Comparison of ENCODE assay signal across 15 cellular contexts in genomic region chr4:154465085-154465484, GRCh38. TPM values are rescaled to one million over a fixed set of nuclear protein-coding genes. Genes with fewer than 3 reads are reported as not detected.
"Had no signal": no experiment of that assay in that cellular context is flagged by ENCODE, and none has a peak within 500 bp of the region (broad histone marks: within the 10 kb centered on the region; RNA-seq: fewer than 3 reads in every experiment).

No MANE protein-coding gene starts in this region.

- H3K79me2 ChIP-seq: hepatocyte had no signal

- H3K9me3 Mint-ChIP-seq: activated CD4-positive, alpha-beta memory T cell treated with anti-CD3 and anti-CD28 coated beads for 36 hours; activated naive CD4-positive, alpha-beta T cell treated with anti-CD3 and anti-CD28 coated beads, Interleukin-2, amount 50 U/mL, for 72 hours; activated T-cell treated with anti-CD3 and anti-CD28 coated beads, Interleukin-2, amount 50 U/mL, for 4 hours; neural progenitor cell; T-helper 2 cell treated with Interferon-gamma antibody and Interleukin-4, amounts not matched to agents 5 μg/mL and 100 μg/mL, for 36 hours had no signal

- ATAC-seq: activated naive CD4-positive, alpha-beta T cell treated with anti-CD3 and anti-CD28 coated beads, Interleukin-2, amount 50 U/mL, for 72 hours; activated T-cell treated with anti-CD3 and anti-CD28 coated beads, Interleukin-2, amount 50 U/mL, for 4 hours; lower lobe of right lung had no signal

- H3K36me3 Mint-ChIP-seq: activated CD4-positive, alpha-beta memory T cell treated with anti-CD3 and anti-CD28 coated beads for 36 hours; activated naive CD4-positive, alpha-beta T cell treated with anti-CD3 and anti-CD28 coated beads, Interleukin-2, amount 50 U/mL, for 72 hours had no signal

- H2AFZ ChIP-seq: hepatocyte had no signal

- H3K4me3 ChIP-seq: hepatocyte, lower lobe of right lung, neural progenitor cell, ovary, skin epidermis, tibial artery, vagina had no signal

- H3K4me1 ChIP-seq: lower lobe of right lung, neural progenitor cell, tibial artery, vagina had no signal

- H3K9me3 ChIP-seq: lower lobe of right lung, ovary, tibial artery, vagina had no signal

- H3K9ac ChIP-seq: neural progenitor cell had no signal

- H3K4me1 Mint-ChIP-seq: neural progenitor cell had no signal

- H3K4me3 Mint-ChIP-seq: activated CD4-positive, alpha-beta memory T cell treated with anti-CD3 and anti-CD28 coated beads for 36 hours; activated T-cell treated with anti-CD3 and anti-CD28 coated beads, Interleukin-2, amount 50 U/mL, for 4 hours; neural progenitor cell; T-helper 2 cell treated with Interferon-gamma antibody and Interleukin-4, amounts not matched to agents 5 μg/mL and 100 μg/mL, for 36 hours had no signal

- H3K36me3 ChIP-seq: lower lobe of right lung, neural progenitor cell, ovary, tibial artery, vagina had no signal

- H3K27ac ChIP-seq: hepatocyte, lower lobe of right lung, neural progenitor cell, ovary, skin epidermis, tibial artery, vagina had no signal

- H3K4me2 ChIP-seq: hepatocyte, neural progenitor cell had no signal

- DNase-seq: activated CD4-positive, alpha-beta memory T cell treated with anti-CD3 and anti-CD28 coated beads for 36 hours; activated CD4-positive, alpha-beta T cell treated with anti-CD3 and anti-CD28 coated beads for 1 hour; activated effector memory CD4-positive, alpha-beta T cell treated with anti-CD3 and anti-CD28 coated beads, Interleukin-2, amount 50 U/mL, for 16 hours; activated T-cell treated with anti-CD3 and anti-CD28 coated beads, Interleukin-2, amount 50 U/mL, for 4 hours; amniotic stem cell; lower lobe of right lung; midbrain; ovary; tibial artery had no signal

- H3K27ac Mint-ChIP-seq: activated CD4-positive, alpha-beta memory T cell treated with anti-CD3 and anti-CD28 coated beads for 36 hours; activated naive CD4-positive, alpha-beta T cell treated with anti-CD3 and anti-CD28 coated beads, Interleukin-2, amount 50 U/mL, for 72 hours; neural progenitor cell; T-helper 2 cell treated with Interferon-gamma antibody and Interleukin-4, amounts not matched to agents 5 μg/mL and 100 μg/mL, for 36 hours had no signal

- H3K27me3 ChIP-seq: neural progenitor cell, ovary, tibial artery, vagina had no signal

RNA-seq across cellular contexts. Expression of gene DCHS2, which starts 26.5 kb away (rescaled TPM):
- total RNA-seq: activated CD4-positive, alpha-beta memory T cell treated with anti-CD3 and anti-CD28 coated beads for 36 hours; activated naive CD4-positive, alpha-beta T cell treated with anti-CD3 and anti-CD28 coated beads, Interleukin-2, amount 50 U/mL, for 72 hours had no signal
